In the genomic region with DNA sequence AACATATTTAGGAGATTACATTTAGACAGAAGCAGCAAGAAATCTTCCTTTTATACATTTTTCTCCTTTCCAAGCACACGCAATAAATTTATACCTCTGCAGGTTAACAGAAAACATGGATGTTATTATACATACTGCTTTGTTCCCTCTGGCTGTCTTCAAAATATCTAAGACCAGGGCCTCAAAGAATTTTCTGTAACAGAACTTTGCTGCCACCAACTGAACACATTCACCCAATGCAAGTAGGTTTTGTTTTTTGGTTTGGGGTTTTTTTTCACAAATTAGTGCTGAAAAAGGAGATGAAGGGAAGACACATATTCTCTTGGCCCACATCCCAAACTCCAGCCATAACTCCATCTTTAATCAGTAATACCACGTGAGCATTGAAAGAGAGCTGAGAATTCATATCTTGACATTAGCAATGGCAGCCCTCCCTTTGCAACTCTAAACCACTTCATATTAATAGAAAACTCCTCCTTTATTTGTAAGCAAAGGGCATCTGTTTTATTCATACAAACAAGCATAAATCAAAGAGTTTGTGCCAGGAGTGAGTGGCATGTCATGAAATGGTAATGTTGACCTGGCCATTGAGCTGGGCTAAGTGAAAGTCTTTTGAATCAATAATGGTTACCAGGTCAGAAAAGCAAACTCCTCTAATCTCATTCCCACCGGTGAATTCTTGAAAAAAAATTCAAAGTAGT, we compare ENCODE assay signal across 9 cellular contexts.
A peak's percentile ranks its signal among the peaks of the same experiment; 100 is the strongest.
DNase-seq lines count a peak whose midpoint lies in the region; ATAC-seq and TF ChIP-seq lines count a peak whose summit lies in the region.
"Had no signal": no experiment of that assay in that cellular context is flagged by ENCODE, and none has a peak within 500 bp of the region (broad histone marks: within the 10 kb centered on the region; RNA-seq: fewer than 3 reads in every experiment).

No MANE protein-coding gene starts in this region.

- H3K4me2 ChIP-seq in MM.1S (ENCODE audit: low read depth, low read length): no peak overlapping the region

- ATAC-seq in GM21367 (IDR thresholded peaks at IDR 0.05; ENCODE audit: unreplicated experiment): no peak
- no peak for ATAC-seq in stimulated activated naive B cell treated with anti-CD40 and anti-IgM and Interleukin-4, amounts not matched to agents 10 μg/mL and 1 μg/mL and 100 μg/mL, for 72 hours (replicated peaks)
- no peak for ATAC-seq in GM21786 (IDR thresholded peaks at IDR 0.05; ENCODE audit: unreplicated experiment)
- ATAC-seq: gastrocnemius medialis had no signal

- no peak overlapping the region for H3K4me3 ChIP-seq in MM.1S (ENCODE audit: low read length)
- H3K4me3 ChIP-seq: gastrocnemius medialis had no signal

- no peaks in the 10 kb centered on the region for H3F3A ChIP-seq in MM.1S (ENCODE audit: insufficient read depth, low read length)

- no peak overlapping the region for H2AFZ ChIP-seq in MM.1S (ENCODE audit: low read length)

- H3K9me3 ChIP-seq in MM.1S (replicated peaks; ENCODE audit: insufficient read depth, low read length): no peaks in the 10 kb centered on the region
- H3K9me3 ChIP-seq: gastrocnemius medialis had no signal

- H3K36me3 ChIP-seq in MM.1S (replicated peaks; ENCODE audit: insufficient read depth, low read length): no peaks in the 10 kb centered on the region
- H3K36me3 ChIP-seq: gastrocnemius medialis had no signal

- no peaks in the 10 kb centered on the region for H3K27me3 Mint-ChIP-seq in stimulated activated naive B cell treated with anti-CD40 and anti-IgM and Interleukin-4, amounts not matched to agents 10 μg/mL and 1 μg/mL and 100 μg/mL, for 72 hours

- no peak overlapping the region for H3K4me3 Mint-ChIP-seq in stimulated activated naive B cell treated with anti-CD40 and anti-IgM and Interleukin-4, amounts not matched to agents 10 μg/mL and 1 μg/mL and 100 μg/mL, for 72 hours

- in situ Hi-C loops in SK-MEL-5 (cut with HindIII; ENCODE audit: low pct_unique_long_range_greater_than_20kb, low sequenced_read_pairs): no loop called here

- no peaks in the 10 kb centered on the region for H3K79me2 ChIP-seq in MM.1S (ENCODE audit: low read length)

- peaks cover 0 to 2% of the 10 kb centered on the region in 2 donors for H3K4me1 Mint-ChIP-seq in stimulated activated naive B cell treated with anti-CD40 and anti-IgM and Interleukin-4, amounts not matched to agents 10 μg/mL and 1 μg/mL and 100 μg/mL, for 72 hours

- H3K4me1 ChIP-seq in MM.1S (ENCODE audit: low read length): no peaks in the 10 kb centered on the region
- H3K4me1 ChIP-seq: gastrocnemius medialis had no signal

- H3K9ac ChIP-seq in MM.1S (ENCODE audit: low read length): no peak overlapping the region

- H3K27ac Mint-ChIP-seq in stimulated activated naive B cell treated with anti-CD40 and anti-IgM and Interleukin-4, amounts not matched to agents 10 μg/mL and 1 μg/mL and 100 μg/mL, for 72 hours: no peak overlapping the region

- no peaks in the 10 kb centered on the region for H4K20me1 ChIP-seq in MM.1S (ENCODE audit: insufficient read depth, low read length)

- no peaks in the 10 kb centered on the region for H3K9me2 ChIP-seq in MM.1S (replicated peaks; ENCODE audit: insufficient read depth, low read length)

- peak; percentile 6; the same call in 1 of the 2 replicates for TF ChIP-seq CTCF in MM.1S (IDR thresholded peaks at IDR 0.05; ENCODE audit: low read length)

- no peaks in the 10 kb centered on the region for H3K27me3 ChIP-seq in MM.1S (replicated peaks; ENCODE audit: insufficient read depth, low read length)
- H3K27me3 ChIP-seq: gastrocnemius medialis had no signal

- DNase-seq in COLO668 (lab: John Stamatoyannopoulos, UW; ENCODE audit: unreplicated experiment) (peak; percentile 22), MM.1S (peak; percentile 6), SK-MEL-5 (ENCODE audit: low read depth, low spot score) (peak; percentile 82), iPS-NIHi11 (ENCODE audit: low spot score) (peak; percentile 14), RPMI8226 (no peak)
- DNase-seq in stimulated activated naive B cell treated with anti-CD40 and anti-IgM and Interleukin-4, amounts not matched to agents 10 μg/mL and 1 μg/mL and 100 μg/mL, for 72 hours: no peak
- DNase-seq: gastrocnemius medialis had no signal

- H3K9me3 Mint-ChIP-seq in stimulated activated naive B cell treated with anti-CD40 and anti-IgM and Interleukin-4, amounts not matched to agents 10 μg/mL and 1 μg/mL and 100 μg/mL, for 72 hours: no peaks in the 10 kb centered on the region

- H3K27ac ChIP-seq in MM.1S (ENCODE audit: low read length): no peak overlapping the region
- H3K27ac ChIP-seq: gastrocnemius medialis had no signal

- no peaks in the 10 kb centered on the region for H3K36me3 Mint-ChIP-seq in stimulated activated naive B cell treated with anti-CD40 and anti-IgM and Interleukin-4, amounts not matched to agents 10 μg/mL and 1 μg/mL and 100 μg/mL, for 72 hours

Comparison
In these comparisons a context has a peak if more than half of its experiments do, and no peak if none do; other contexts are left out.
1. DNase-seq: peak in COLO668 (single experiment), MM.1S (single experiment), SK-MEL-5 (single experiment) and iPS-NIHi11 (single experiment); none in stimulated activated naive B cell treated with anti-CD40 and anti-IgM and Interleukin-4, amounts not matched to agents 10 μg/mL and 1 μg/mL and 100 μg/mL, for 72 hours (single experiment) and RPMI8226 (single experiment).